In the genomic region with DNA sequence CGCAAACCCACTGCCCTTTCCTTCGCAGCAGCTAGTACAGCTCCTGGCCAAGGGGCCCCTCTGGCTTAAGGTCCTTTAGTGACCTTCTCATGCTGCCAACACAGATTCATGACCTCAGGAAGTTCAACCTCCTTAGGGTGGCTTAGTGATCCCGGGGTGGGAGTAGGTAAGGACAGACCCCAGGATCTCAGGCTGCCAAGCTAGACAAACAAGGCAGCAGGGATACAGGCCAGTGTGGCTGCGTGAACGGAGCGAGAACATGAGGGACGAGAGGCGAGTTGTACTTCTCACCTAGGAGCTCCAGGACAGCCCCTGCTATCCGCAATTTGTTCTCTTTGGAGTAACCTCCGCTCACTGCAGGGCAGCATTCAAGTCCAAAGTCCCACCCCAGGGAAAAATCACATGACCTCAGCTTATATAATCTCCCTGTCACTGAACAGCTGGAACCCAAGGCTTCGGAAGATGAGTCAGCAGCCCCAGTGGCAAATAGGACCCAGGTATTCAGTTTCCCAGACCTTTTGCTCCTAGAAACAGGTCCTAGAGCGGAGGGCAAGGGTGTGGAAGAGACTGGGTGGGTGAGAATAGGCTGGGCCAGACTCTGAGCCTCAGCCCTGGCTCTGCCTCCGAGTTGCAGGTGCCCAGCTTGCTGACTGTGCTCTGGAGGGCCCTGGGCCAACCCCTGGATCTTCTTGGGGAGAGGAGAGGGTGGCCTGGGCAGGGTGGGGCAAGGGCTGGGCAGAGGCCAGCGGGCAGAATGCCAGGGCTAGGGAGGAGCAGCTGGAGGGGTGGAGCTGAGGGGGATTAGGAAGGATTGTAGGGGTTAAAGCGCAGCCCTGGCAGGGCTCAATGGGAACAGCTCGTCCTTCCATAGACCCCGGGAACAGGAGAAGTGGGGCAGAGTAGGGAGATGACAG, we compare ENCODE assay signal across 11 cellular contexts. TPM values are rescaled to one million over a fixed set of nuclear protein-coding genes. Genes with fewer than 3 reads are reported as not detected.
DNase-seq lines count a peak whose midpoint lies in the region; ATAC-seq, FAIRE-seq and TF ChIP-seq lines count a peak whose summit lies in the region.
"Had no signal": no experiment of that assay in that cellular context is flagged by ENCODE, and none has a peak within 500 bp of the region (broad histone marks: within the 10 kb centered on the region; RNA-seq: fewer than 3 reads in every experiment).

No MANE protein-coding gene starts in this region.

- H3K4me1 Mint-ChIP-seq in activated CD8-positive, alpha-beta T cell treated with anti-CD3 and anti-CD28 coated beads for 36 hours (ENCODE audit: low read depth) = peaks cover 6% of the 10 kb centered on the region

- ATAC-seq in RWPE2 (ENCODE audit: low read depth) (peak; percentile 73), right cardiac atrium (peak; percentile 15 to 42)
- ATAC-seq in activated CD8-positive, alpha-beta T cell treated with anti-CD3 and anti-CD28 coated beads for 36 hours = no peak

- no peaks in the 10 kb centered on the region for H3K9me3 Mint-ChIP-seq in activated CD8-positive, alpha-beta T cell treated with anti-CD3 and anti-CD28 coated beads for 36 hours
- H3K9me3 Mint-ChIP-seq: memory B cell had no signal

- H3K4me2 ChIP-seq in Karpas-422 (ENCODE audit: low read depth, low read length, poor library complexity, severe bottlenecking) = peak overlapping the region; percentile 70

- peak overlapping the region; percentile 68 for H3K9ac ChIP-seq in Karpas-422 (ENCODE audit: low read length)

- H3K4me1 ChIP-seq in Karpas-422 (ENCODE audit: low read length) (peaks cover 84% of the 10 kb centered on the region), RWPE2 (ENCODE audit: insufficient read depth, poor library complexity, severe bottlenecking) (peaks cover 27% of the 10 kb centered on the region), right cardiac atrium (ENCODE audit: control insufficient read depth, insufficient read depth, low read length) (peaks cover 13% of the 10 kb centered on the region), small intestine (ENCODE audit: control insufficient read depth in 2 of 2, insufficient read depth in 1 of 2, low read depth in 1 of 2, low read length in 1 of 2) (peaks cover 7 to 20% of the 10 kb centered on the region in 2 donors)

- TF ChIP-seq CTCF in RWPE2 (IDR thresholded peaks at IDR 0.05; ENCODE audit: poor library complexity, severe bottlenecking) = no peak
- TF ChIP-seq CTCF in activated CD8-positive, alpha-beta T cell treated with anti-CD3 and anti-CD28 coated beads for 36 hours (IDR thresholded peaks at IDR 0.05) = no peak

- no peak overlapping the region for H3K4me3 Mint-ChIP-seq in activated CD8-positive, alpha-beta T cell treated with anti-CD3 and anti-CD28 coated beads for 36 hours
- H3K4me3 Mint-ChIP-seq: memory B cell had no signal

- H3K9me2 ChIP-seq in Karpas-422 (replicated peaks; ENCODE audit: insufficient read depth, low read length) = no peaks in the 10 kb centered on the region

- H3K79me2 ChIP-seq in Karpas-422 (ENCODE audit: low read length) = peaks cover 6% of the 10 kb centered on the region

- H3K27ac ChIP-seq in Karpas-422 (ENCODE audit: low read length) = peak overlapping the region; percentile 94
- peak overlapping the region; percentile 45 for H3K27ac ChIP-seq in RWPE2 (ENCODE audit: poor library complexity, severe bottlenecking)
- H3K27ac ChIP-seq in right cardiac atrium (ENCODE audit: low read length) = peak overlapping the region; percentile 88
- H3K27ac ChIP-seq in small intestine (ENCODE audit: low read depth in 1 of 2, low read length in 1 of 2) = peak overlapping the region; percentile 90 to 95

- H3K4me3 ChIP-seq in Karpas-422 (ENCODE audit: low read length) (peak overlapping the region; percentile 51), RWPE2 (ENCODE audit: severe bottlenecking) (no peak overlapping the region), right cardiac atrium (ENCODE audit: low read length) (no peak overlapping the region), small intestine (ENCODE audit: low read depth in 1 of 2, low read length in 2 of 2) (no peak overlapping the region)

- H3K27ac Mint-ChIP-seq in activated CD8-positive, alpha-beta T cell treated with anti-CD3 and anti-CD28 coated beads for 36 hours = no peak overlapping the region
- H3K27ac Mint-ChIP-seq: memory B cell had no signal

- no peaks in the 10 kb centered on the region for H3K36me3 Mint-ChIP-seq in activated CD8-positive, alpha-beta T cell treated with anti-CD3 and anti-CD28 coated beads for 36 hours (ENCODE audit: low read depth)

- H3K9me3 ChIP-seq in Karpas-422 (ENCODE audit: low read length) (no peaks in the 10 kb centered on the region), RWPE2 (ENCODE audit: severe bottlenecking) (no peaks in the 10 kb centered on the region), right cardiac atrium (ENCODE audit: control insufficient read depth, low read length) (no peaks in the 10 kb centered on the region), small intestine (ENCODE audit: control insufficient read depth, low read depth) (no peaks in the 10 kb centered on the region)

- H3K36me3 ChIP-seq in Karpas-422 (ENCODE audit: insufficient read depth, low read length) (no peaks in the 10 kb centered on the region), RWPE2 (ENCODE audit: low read depth) (no peaks in the 10 kb centered on the region), small intestine (ENCODE audit: control insufficient read depth in 2 of 2, insufficient read depth in 2 of 2, low read length in 2 of 2) (no peaks in the 10 kb centered on the region)

- H3K27me3 Mint-ChIP-seq in activated CD8-positive, alpha-beta T cell treated with anti-CD3 and anti-CD28 coated beads for 36 hours = peaks cover 37% of the 10 kb centered on the region

- H4K20me1 ChIP-seq in Karpas-422 (ENCODE audit: insufficient read depth, low read depth, low read length) = no peaks in the 10 kb centered on the region

- intact Hi-C loops in right cardiac atrium (cut with DNase I) = no loop called here
- intact Hi-C loops in activated CD8-positive, alpha-beta T cell treated with anti-CD3 and anti-CD28 coated beads for 36 hours (cut with micrococcal nuclease) = no loop called here

- POLR2A ChIA-PET in activated CD8-positive, alpha-beta T cell treated with anti-CD3 and anti-CD28 coated beads for 36 hours (lab: Charles Lee) = interaction anchor here (0.7 kb wide), 1 partner anchor 45 kb away, joined by 3 read pairs; no protein-coding TSS in a partner anchor

- H3K27me3 ChIP-seq in Karpas-422 (ENCODE audit: low read length) (no peaks in the 10 kb centered on the region), RWPE2 (ENCODE audit: insufficient read depth, poor library complexity, severe bottlenecking) (no peaks in the 10 kb centered on the region), right cardiac atrium (ENCODE audit: control insufficient read depth, insufficient read depth) (no peaks in the 10 kb centered on the region), small intestine (ENCODE audit: control insufficient read depth in 2 of 2, insufficient read depth in 2 of 2, low read length in 2 of 2) (no peaks in the 10 kb centered on the region)

- H2AFZ ChIP-seq in Karpas-422 (ENCODE audit: low read length) = no peak overlapping the region

- 40% methylated on average over 17 of the region's 17 CpGs for WGBS in right cardiac atrium
- 19 to 39% (median 28%) methylated on average over 15 to 17 of the region's 17 CpGs for WGBS in small intestine, 3 donors

- no peak for FAIRE-seq in small intestine (lab: Jason Lieb, UNC)

- CTCF ChIA-PET in activated CD8-positive, alpha-beta T cell treated with anti-CD3 and anti-CD28 coated beads for 36 hours (lab: Charles Lee) = interaction anchor here (1.0 to 6.4 kb wide), 6 partner anchors 8 to 46 kb away, joined by 3 to 55 read pairs (median 4); a partner anchor contains a TSS

- DNase-seq in Karpas-422 = peak; percentile 58
- peak; percentile 84 for DNase-seq in RWPE2 (ENCODE audit: low spot score)
- peak; percentile 57 to 89 (median 84) for DNase-seq in right cardiac atrium
- peak; percentile 100 for DNase-seq in small intestine
- no peak for DNase-seq in activated CD8-positive, alpha-beta T cell treated with anti-CD3 and anti-CD28 coated beads for 36 hours
- DNase-seq in stimulated activated naive CD4-positive, alpha-beta T cell (lab: John Stamatoyannopoulos, UW) = no peak
- no peak for DNase-seq in NCI-H2107 (lab: John Stamatoyannopoulos, UW)
- no peak for DNase-seq in NCI-H2227 treated with DMSO at 0.1 percent for 48 hours (lab: John Stamatoyannopoulos, UW)
- DNase-seq: activated naive CD4-positive, alpha-beta T cell treated with Interleukin-2 at 50 U/mL for 16 hours had no signal

RNA-seq across cellular contexts. Expression of a gene that starts 13.1 kb away (rescaled TPM):
- 15.4 and 16.9 TPM in 2 replicates for total RNA-seq in Karpas-422 (2014; rRNA removed; shearing (Covaris generic); ENCODE audit: low replicate concordance)
- 10 to 100 TPM; 57.3 to 98.4 (median 95.7) TPM for total RNA-seq in right cardiac atrium
- polyA plus RNA-seq in right cardiac atrium = 57.1 TPM
- polyA plus RNA-seq in small intestine = 10 to 100 TPM in 2 of 3 donors, 1 to 10 TPM in 1; 5.2 to 19.5 (median 15.4) TPM
- under 1 TPM; 0.61 to 0.96 TPM for total RNA-seq in activated CD8-positive, alpha-beta T cell treated with anti-CD3 and anti-CD28 coated beads for 36 hours

RNA-seq across cellular contexts. Expression of a gene that starts 21.9 kb away (rescaled TPM):
- not detected in 2 replicates for total RNA-seq in Karpas-422 (2014; rRNA removed; shearing (Covaris generic); ENCODE audit: low replicate concordance)
- under 1 TPM in 1 of 4 donors, not detected in 3; 0.06 TPM for total RNA-seq in right cardiac atrium
- polyA plus RNA-seq in right cardiac atrium (0.02 TPM), small intestine (under 1 TPM in 1 of 3 donors, not detected in 2; 0.03 TPM)
- not detected for total RNA-seq in activated CD8-positive, alpha-beta T cell treated with anti-CD3 and anti-CD28 coated beads for 36 hours
- total RNA-seq: M059J had no signal

RNA-seq across cellular contexts. Expression of a gene that starts 27.7 kb away (rescaled TPM):
- total RNA-seq in Karpas-422 (2014; rRNA removed; shearing (Covaris generic); ENCODE audit: low replicate concordance) = not detected in 2 replicates
- total RNA-seq in right cardiac atrium = 10 to 100 TPM; 21.4 to 31.0 (median 24.1) TPM
- 27.1 TPM for polyA plus RNA-seq in right cardiac atrium
- 10 to 100 TPM in 1 of 3 donors, 1 to 10 TPM in 1, under 1 TPM in 1; 0.89 to 22.5 (median 7.3) TPM for polyA plus RNA-seq in small intestine
- total RNA-seq in activated CD8-positive, alpha-beta T cell treated with anti-CD3 and anti-CD28 coated beads for 36 hours = not detected

RNA-seq across cellular contexts. Expression of a gene that starts 34.1 kb away (rescaled TPM):
- total RNA-seq in Karpas-422 (2014; rRNA removed; shearing (Covaris generic); ENCODE audit: low replicate concordance) = 3.9 and 8.8 TPM in 2 replicates
- 10 to 100 TPM; 12.7 to 19.6 (median 15.2) TPM for total RNA-seq in right cardiac atrium
- polyA plus RNA-seq in right cardiac atrium (9.7 TPM), small intestine (10 to 100 TPM in 1 of 3 donors, 1 to 10 TPM in 2; 6.5 to 27.3 (median 7.8) TPM)
- 10 to 100 TPM; 30.2 to 31.9 TPM for total RNA-seq in activated CD8-positive, alpha-beta T cell treated with anti-CD3 and anti-CD28 coated beads for 36 hours

RNA-seq across cellular contexts. Expression of a gene that starts 51.4 kb away (rescaled TPM):
- total RNA-seq in Karpas-422 (2014; rRNA removed; shearing (Covaris generic); ENCODE audit: low replicate concordance) = 2.0 and 2.1 TPM in 2 replicates
- total RNA-seq in right cardiac atrium = 100 to 1,000 TPM in 2 of 4 donors, 10 to 100 TPM in 2; 95.1 to 127 (median 104) TPM
- polyA plus RNA-seq in right cardiac atrium (97.2 TPM), small intestine (10 to 100 TPM in 1 of 3 donors, 1 to 10 TPM in 2; 1.1 to 82.3 (median 2.7) TPM)
- 1 to 10 TPM; 8.0 to 8.3 TPM for total RNA-seq in activated CD8-positive, alpha-beta T cell treated with anti-CD3 and anti-CD28 coated beads for 36 hours

Comparison
In these comparisons a context has a peak if more than half of its experiments do, and no peak if none do; other contexts are left out.
1. DNase-seq: peak in Karpas-422 (single experiment), RWPE2 (single experiment), right cardiac atrium (3 of 3) and small intestine (single experiment); none in activated CD8-positive, alpha-beta T cell treated with anti-CD3 and anti-CD28 coated beads for 36 hours (single experiment), stimulated activated naive CD4-positive, alpha-beta T cell (0 of 6), NCI-H2107 (single experiment) and NCI-H2227 treated with DMSO at 0.1 percent for 48 hours (single experiment).
2. RNA of a gene that starts 27.7 kb away (total RNA-seq): 21.4 to 31.0 TPM in right cardiac atrium; not detected in Karpas-422 and not detected in activated CD8-positive, alpha-beta T cell treated with anti-CD3 and anti-CD28 coated beads for 36 hours; every median in the first group is over 10 times any median in the second.
3. Peak in every context shown above with its lines, with median percentiles within 50 percentile points of each other: H3K27ac ChIP-seq.